In genomic region chr6:47308223-47308567, GRCh38 we compare ENCODE assay signal across 9 cellular contexts. TPM values are rescaled to one million over a fixed set of nuclear protein-coding genes. Genes with fewer than 3 reads are reported as not detected.
DNase-seq lines count a peak whose midpoint lies in the region; ATAC-seq, FAIRE-seq and TF ChIP-seq lines count a peak whose summit lies in the region.
"Had no signal": no experiment of that assay in that cellular context is flagged by ENCODE, and none has a peak within 500 bp of the region (broad histone marks: within the 10 kb centered on the region; RNA-seq: fewer than 3 reads in every experiment).

No MANE protein-coding gene starts in this region.

- peaks cover 14% of the 10 kb centered on the region for H3K4me1 Mint-ChIP-seq in activated T-cell treated with anti-CD3 and anti-CD28 coated beads, Interleukin-2, amount 50 U/mL, for 72 hours (ENCODE audit: low read depth)

- H3K4me3 ChIP-seq in astrocyte of the cerebellum (ENCODE audit: low read depth, low read length) = peak overlapping the region; percentile 74
- H3K4me3 ChIP-seq in HepG2 (replicated peaks in 1 of 3; ENCODE audit: insufficient read depth in 1 of 3, low read depth in 2 of 3, low read length in 3 of 3) = peak overlapping the region; percentile 93 to 98 (median 95)
- peak overlapping the region; percentile 94 for H3K4me3 ChIP-seq in thymus (ENCODE audit: low read length)

- H3K9me3 Mint-ChIP-seq in activated T-cell treated with anti-CD3 and anti-CD28 coated beads, Interleukin-2, amount 50 U/mL, for 72 hours = no peaks in the 10 kb centered on the region

- peaks cover 4 to 19% of the 10 kb centered on the region in 2 experiments; a peak in 4 of 5 replicates for H3K36me3 ChIP-seq in HepG2 (replicated peaks in 1 of 2; ENCODE audit: control insufficient read depth in 1 of 2, insufficient read depth in 2 of 2, low read length in 2 of 2)
- no peaks in the 10 kb centered on the region for H3K36me3 ChIP-seq in thymus (ENCODE audit: control insufficient read depth, insufficient read depth)

- peak overlapping the region; percentile 63 for H3K27ac ChIP-seq in HepG2 (ENCODE audit: extremely low read length, insufficient read depth, low read length)
- H3K27ac ChIP-seq in thymus (ENCODE audit: low read depth) = no peak overlapping the region

- peak overlapping the region; percentile 88 for H3K4me2 ChIP-seq in HepG2 (ENCODE audit: low read depth, low read length)

- TF ChIP-seq RAD21 in HepG2 (CRISPR knock-in tag; IDR thresholded peaks at IDR 0.05) = no peak

- no peaks in the 10 kb centered on the region for H3K36me3 Mint-ChIP-seq in activated T-cell treated with anti-CD3 and anti-CD28 coated beads, Interleukin-2, amount 50 U/mL, for 72 hours (ENCODE audit: insufficient read depth in 2 of 2)

- H3K9me3 ChIP-seq in HepG2 (ENCODE audit: low read length) (no peaks in the 10 kb centered on the region), thymus (ENCODE audit: control insufficient read depth) (no peaks in the 10 kb centered on the region)

- peaks cover 58% of the 10 kb centered on the region for H3K4me1 ChIP-seq in HepG2 (ENCODE audit: insufficient read depth, low read length)
- H3K4me1 ChIP-seq in thymus (ENCODE audit: control insufficient read depth, insufficient read depth, low read length) = peaks cover 32% of the 10 kb centered on the region

- FAIRE-seq in HepG2 (lab: Jason Lieb, UNC) = peak; percentile 8
- FAIRE-seq: colon had no signal

- DNase-seq in activated T-cell treated with anti-CD3 and anti-CD28 coated beads, Interleukin-2, amount 50 U/mL, for 72 hours = no peak
- DNase-seq in activated T-cell treated with anti-CD3 and anti-CD28 coated beads, Interleukin-2, amount 50 U/mL, for 1 hour = no peak
- DNase-seq in astrocyte of the cerebellum (ENCODE audit: low read depth) = no peak
- DNase-seq in HepG2 (ENCODE audit: low spot score) = no peak
- no peak for DNase-seq in COLO668 (lab: John Stamatoyannopoulos, UW; ENCODE audit: unreplicated experiment)
- DNase-seq in effector CD8-positive, alpha-beta T cell (lab: John Stamatoyannopoulos, UW) = no peak

- no peak for TF ChIP-seq EP300 in HepG2 (IDR thresholded peaks at IDR 0.05; ENCODE audit: low read depth in 2 of 2, low read length in 2 of 2)
- no peak for TF ChIP-seq EP300 in HepG2 (CRISPR knock-in tag; IDR thresholded peaks at IDR 0.05; ENCODE audit: borderline replicate concordance)

- no peak overlapping the region for H2AFZ ChIP-seq in HepG2 (ENCODE audit: low read length)

- no peak overlapping the region for H3K27ac Mint-ChIP-seq in activated T-cell treated with anti-CD3 and anti-CD28 coated beads, Interleukin-2, amount 50 U/mL, for 72 hours

- in situ Hi-C loops in astrocyte of the cerebellum (cut with HindIII; ENCODE audit: low sequenced_read_pairs) = loop anchor here (5.0 kb wide), 1 partner anchor 211 kb away; no protein-coding TSS in a partner anchor
- in situ Hi-C loops in HepG2 (cut with HindIII; ENCODE audit: extremely low pct_ligation_motif_present, low pct_unique_long_range_greater_than_20kb) = loop anchor here (5.0 to 25.0 kb wide), 3 partner anchors 71 to 446 kb away; no protein-coding TSS in a partner anchor

- peaks cover 65% of the 10 kb centered on the region for H3K79me2 ChIP-seq in HepG2 (ENCODE audit: insufficient read depth, low read length)

- peaks cover 55% of the 10 kb centered on the region for H3K27me3 Mint-ChIP-seq in activated T-cell treated with anti-CD3 and anti-CD28 coated beads, Interleukin-2, amount 50 U/mL, for 72 hours (ENCODE audit: low read depth)

- H3K27me3 ChIP-seq in HepG2 (ENCODE audit: control insufficient read depth in 1 of 2, insufficient read depth in 2 of 2, low read length in 2 of 2) (peaks cover 0 to 19% of the 10 kb centered on the region in 2 experiments; a peak in 2 of 5 replicates), thymus (ENCODE audit: control insufficient read depth, insufficient read depth) (no peaks in the 10 kb centered on the region)

- no TSS peak for BruUV-seq in HepG2 (replicated peaks; lab: Mats Ljungman, UMichigan)

- peak overlapping the region; percentile 94 for H3K9ac ChIP-seq in HepG2 (ENCODE audit: insufficient read depth, low read depth, low read length)

- H3K4me3 Mint-ChIP-seq in activated T-cell treated with anti-CD3 and anti-CD28 coated beads, Interleukin-2, amount 50 U/mL, for 72 hours = peak overlapping the region; percentile 82 to 86

- WGBS in HepG2 (ENCODE audit: low lambda C conversion rate) = 0% methylated on average over 3 of the region's 3 CpGs
- WGBS in thymus = 11% methylated on average over 3 of the region's 3 CpGs

- peaks cover 53% of the 10 kb centered on the region for H4K20me1 ChIP-seq in HepG2 (ENCODE audit: insufficient read depth, low read length)

- intact Hi-C loops in HepG2 (cut with micrococcal nuclease; ENCODE audit: unreplicated experiment) = loop anchor here (5.0 kb wide), 3 partner anchors 46 to 231 kb away; no protein-coding TSS in a partner anchor

- TF ChIP-seq POLR2A in HepG2 (IDR thresholded peaks at IDR 0.05; ENCODE audit: insufficient read depth in 1 of 2, low read depth in 2 of 2, low read length in 2 of 2) = no peak

- CTCF ChIA-PET in HepG2 (lab: Yijun Ruan, JAX; ENCODE audit: low intra/inter-chr PET ratio, low total read pairs) = no interaction called here

- TF ChIP-seq CTCF in astrocyte of the cerebellum (IDR thresholded peaks at IDR 0.05; ENCODE audit: low read depth, low read length, missing control alignments) (no peak), HepG2 (CRISPR knock-in tag; IDR thresholded peaks at IDR 0.05) (no peak)

- no peak for ATAC-seq in activated T-cell treated with anti-CD3 and anti-CD28 coated beads, Interleukin-2, amount 50 U/mL, for 72 hours (replicated peaks in 1 of 2)
- ATAC-seq in HepG2 (no peak), GM19452 (IDR thresholded peaks at IDR 0.05; ENCODE audit: unreplicated experiment) (no peak)

- POLR2A ChIA-PET in HepG2 (lab: Yijun Ruan, JAX) = interaction anchor here (1.0 to 6.5 kb wide), 5 partner anchors 211 to 235 kb away, joined by 4 to 36 read pairs (median 6); no protein-coding TSS in a partner anchor

TF ChIP-seq in HepG2, 621 proteins besides CTCF, POLR2A, EP300 and RAD21 (continues in another document):
- TF ChIP-seq HNRNPUL1 (IDR thresholded peaks at IDR 0.05; ENCODE audit: low read depth, low read length) = no peak
- no peak for TF ChIP-seq NFKB2 (CRISPR knock-in tag; IDR thresholded peaks at IDR 0.05; ENCODE audit: borderline replicate concordance)
- TF ChIP-seq ATF6 (CRISPR knock-in tag; conservative IDR thresholded peaks at IDR 0.05) = no peak
- TF ChIP-seq PAWR (CRISPR knock-in tag; IDR thresholded peaks at IDR 0.05; ENCODE audit: borderline replicate concordance) = no peak
- no peak for TF ChIP-seq ZNF256 (CRISPR knock-in tag; conservative IDR thresholded peaks at IDR 0.05)
- TF ChIP-seq ARID2 (CRISPR knock-in tag; IDR thresholded peaks at IDR 0.05; ENCODE audit: borderline replicate concordance) = 0 out of 2 replicates have a peak, but pooled peaks have one; percentile 41

RNA-seq across cellular contexts. Expression of gene TNFRSF21, which starts 1.5 kb away (rescaled TPM):
- 1 to 10 TPM; 4.3 to 5.8 TPM for total RNA-seq in activated T-cell treated with anti-CD3 and anti-CD28 coated beads, Interleukin-2, amount 50 U/mL, for 72 hours
- 35.4 and 46.3 TPM in 2 replicates for total RNA-seq in HepG2 (2016; rRNA removed; fragmentation: Illumina TruSeq; extraction: Trizol)
- total RNA-seq in HepG2 (2016; cell fraction: cytosol; rRNA removed; fragmentation: Illumina TruSeq; extraction: Trizol; ENCODE audit: low read depth) = 64.4 and 66.8 TPM in 2 replicates
- total RNA-seq in HepG2 (2016; cell fraction: insoluble cytoplasmic fraction; rRNA removed; fragmentation: Illumina TruSeq; extraction: Trizol) = 32.9 and 45.1 TPM in 2 replicates
- 83.9 and 85.3 TPM in 2 replicates for total RNA-seq in HepG2 (2016; cell fraction: membrane; rRNA removed; fragmentation: Illumina TruSeq; extraction: Trizol)
- 42.5 and 44.5 TPM in 2 replicates for total RNA-seq in HepG2 (2016; cell fraction: nucleus; rRNA removed; fragmentation: Illumina TruSeq; extraction: Trizol)
- polyA plus RNA-seq in HepG2 (2011; rRNA removed) (24.8 and 27.5 TPM in 2 replicates), thymus (30.2 TPM)
- 28.3 and 32.5 TPM in 2 replicates for polyA plus RNA-seq in HepG2 (2011; cell fraction: cytosol; rRNA removed)
- 26.7 and 28.4 TPM in 2 replicates for polyA plus RNA-seq in HepG2 (2011; cell fraction: nucleus; rRNA removed)
- 29.4 and 72.1 TPM in 2 replicates for polyA plus RNA-seq in HepG2 (2012)
- 7.7 and 9.6 TPM in 2 replicates for polyA plus RNA-seq in HepG2 (2016; cell fraction: cytosol; fragmentation: Illumina TruSeq; extraction: Trizol; ENCODE audit: low read depth)
- 42.9 and 49.8 TPM in 2 replicates for polyA plus RNA-seq in HepG2 (2016; cell fraction: insoluble cytoplasmic fraction; fragmentation: Illumina TruSeq; extraction: Trizol; ENCODE audit: low read depth)
- 32.5 and 38.1 TPM in 2 replicates for polyA plus RNA-seq in HepG2 (2016; cell fraction: membrane; fragmentation: Illumina TruSeq; extraction: Trizol; ENCODE audit: low read depth)
- polyA plus RNA-seq in HepG2 (2016; cell fraction: nucleus; fragmentation: Illumina TruSeq; extraction: Trizol; ENCODE audit: insufficient read depth, low read depth) = 56.9 and 64.9 TPM in 2 replicates
- polyA minus RNA-seq in HepG2 (2011; rRNA and poly(A)+ RNA removed; ENCODE audit: low replicate concordance) = 26.7 and 80.6 TPM in 2 replicates
- 40.3 and 44.4 TPM in 2 replicates for polyA minus RNA-seq in HepG2 (2011; cell fraction: cytosol; rRNA and poly(A)+ RNA removed)
- 66.8 and 71.1 TPM in 2 replicates for polyA minus RNA-seq in HepG2 (2011; cell fraction: nucleus; rRNA and poly(A)+ RNA removed)
